In the genomic region with DNA sequence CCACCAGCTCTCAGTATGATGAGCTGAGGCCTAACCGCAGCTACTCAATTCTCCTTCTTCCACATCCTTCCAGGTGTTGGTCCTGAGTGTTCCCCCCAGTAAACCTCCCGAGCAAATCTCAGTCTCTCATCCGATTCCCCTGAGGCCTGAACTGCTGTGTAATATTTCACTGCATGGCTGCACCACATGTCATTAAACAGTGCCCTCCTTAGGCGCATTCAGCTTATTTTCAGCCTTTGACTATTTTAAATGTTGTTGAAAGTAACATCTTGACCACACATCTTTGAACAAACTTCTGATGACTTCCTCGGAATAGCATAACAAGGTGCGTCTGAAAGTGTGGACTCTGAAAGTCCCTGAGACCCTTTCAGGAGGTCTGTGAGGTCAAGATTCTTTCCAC, we compare ENCODE assay signal across 29 cellular contexts.
A peak's percentile ranks its signal among the peaks of the same experiment; 100 is the strongest.
DNase-seq lines count a peak whose midpoint lies in the region; ATAC-seq, FAIRE-seq and TF ChIP-seq lines count a peak whose summit lies in the region.
"Had no signal": no experiment of that assay in that cellular context is flagged by ENCODE, and none has a peak within 500 bp of the region (broad histone marks: within the 10 kb centered on the region; RNA-seq: fewer than 3 reads in every experiment).

No MANE protein-coding gene starts in this region.

- no peaks in the 10 kb centered on the region for H3K27me3 ChIP-seq in GM23338 (ENCODE audit: insufficient read depth)
- H3K27me3 ChIP-seq in H9 (ENCODE audit: insufficient read depth, low read length): no peaks in the 10 kb centered on the region
- no peaks in the 10 kb centered on the region for H3K27me3 ChIP-seq in bronchial epithelial cell (ENCODE audit: control insufficient read depth, insufficient read depth, low read length)
- peaks cover 0 to 7% (median 4%) of the 10 kb centered on the region in 3 donors for H3K27me3 ChIP-seq in sigmoid colon
- H3K27me3 ChIP-seq: BE2C, BLaER1 had no signal

- H2AFZ ChIP-seq in GM23338 (peak overlapping the region; percentile 18), H9 (ENCODE audit: low read length) (no peak overlapping the region)

- H3K27ac Mint-ChIP-seq in GM23338 (no peak overlapping the region), H9 (no peak overlapping the region)
- H3K27ac Mint-ChIP-seq: CD14-positive monocyte; CD4-positive, alpha-beta memory T cell; CD4-positive, CD25-positive, alpha-beta regulatory T cell; CD8-positive, alpha-beta memory T cell had no signal

- 0 out of 2 replicates have a peak, but pooled peaks cover 4% of the 10 kb centered on the region for H3K9me2 ChIP-seq in GM23338 (ENCODE audit: insufficient read depth)

- no peaks in the 10 kb centered on the region for H4K20me1 ChIP-seq in GM23338 (replicated peaks; ENCODE audit: insufficient read depth)
- no peaks in the 10 kb centered on the region for H4K20me1 ChIP-seq in H9 (ENCODE audit: control insufficient read depth, insufficient read depth, insufficient read length)
- H4K20me1 ChIP-seq: BLaER1 had no signal

- no peak overlapping the region for H4K8ac ChIP-seq in H9 (replicated peaks; ENCODE audit: insufficient read length, low read depth, low read length)

- no peak overlapping the region for H3K4ac ChIP-seq in H9 (ENCODE audit: low read depth, low read length)

- peaks cover 8% of the 10 kb centered on the region for H3K27me3 Mint-ChIP-seq in GM23338 (ENCODE audit: insufficient read depth, low read depth, poor library complexity)
- H3K27me3 Mint-ChIP-seq in H9 (ENCODE audit: low read depth): peaks cover 11% of the 10 kb centered on the region
- H3K27me3 Mint-ChIP-seq: CD4-positive, CD25-positive, alpha-beta regulatory T cell had no signal

- peak; percentile 62 for FAIRE-seq in bronchial epithelial cell (lab: Jason Lieb, UNC)
- FAIRE-seq: A204.1, GM12878, GM12892, GM18507 had no signal

- TF ChIP-seq EP300 in sigmoid colon (IDR thresholded peaks at IDR 0.05): no peak

- TF ChIP-seq POLR2A in sigmoid colon (IDR thresholded peaks at IDR 0.05): no peak

- no peaks in the 10 kb centered on the region for H3F3A ChIP-seq in GM23338 (replicated peaks; ENCODE audit: low read depth)

- TF ChIP-seq CTCF in GM23338 (conservative IDR thresholded peaks at IDR 0.05; ENCODE audit: low read depth in 2 of 2) (no peak), H9 (conservative IDR thresholded peaks at IDR 0.05) (no peak), bronchial epithelial cell (IDR thresholded peaks at IDR 0.05; ENCODE audit: insufficient read depth, low read length, severe bottlenecking) (no peak), sigmoid colon (IDR thresholded peaks at IDR 0.05) (no peak)

- DNase-seq in NCI-H82 (lab: John Stamatoyannopoulos, UW) (peak; percentile 9), NCI-H82 treated with DMSO at 0.1 percent for 48 hours (lab: John Stamatoyannopoulos, UW; ENCODE audit: unreplicated experiment) (no peak), GM23338 (ENCODE audit: low spot score) (no peak), H9 (no peak), bronchial epithelial cell (ENCODE audit: low read depth) (no peak), HCEC 1CT (no peak), sigmoid colon (no peak)
- DNase-seq: 8988T; ACHN; BE2C; C1 segment of cervical spinal cord; CD4-positive, alpha-beta memory T cell; CD4-positive, CD25-positive, alpha-beta regulatory T cell; CD8-positive, alpha-beta memory T cell; COR-L47; DMS 273 treated with DMSO at 0.1 percent for 48 hours; DMS153; DMS53; DMS79; DND-41; EL; GDM1 had no signal

- ATAC-seq in GM23338: no peak
- no peak for ATAC-seq in GM19324 (IDR thresholded peaks at IDR 0.05; ENCODE audit: low FRiP score, unreplicated experiment)
- ATAC-seq: GM12878 had no signal

- no peak overlapping the region for H3K9ac ChIP-seq in H9 (ENCODE audit: extremely low read depth, insufficient read length, low read length)
- H3K9ac ChIP-seq: BLaER1 had no signal

- no peak overlapping the region for H3K4me2 ChIP-seq in GM23338
- H3K4me2 ChIP-seq in H9 (ENCODE audit: insufficient read depth, insufficient read length, low read length): no peak overlapping the region
- H3K4me2 ChIP-seq: BLaER1 had no signal

- no peak overlapping the region for H3K23ac ChIP-seq in H9 (ENCODE audit: insufficient read length, low read depth, low read length)

- no peak overlapping the region for H2BK120ac ChIP-seq in H9 (ENCODE audit: low read depth, low read length, poor library complexity, severe bottlenecking)

- no peaks in the 10 kb centered on the region for H3K79me2 ChIP-seq in GM23338 (replicated peaks; ENCODE audit: insufficient read depth)
- H3K79me2 ChIP-seq in H9 (ENCODE audit: insufficient read depth, low read length): no peaks in the 10 kb centered on the region

- H3K79me1 ChIP-seq in H9 (ENCODE audit: insufficient read depth, low read depth, low read length, poor library complexity, severe bottlenecking): no peaks in the 10 kb centered on the region

- H2BK15ac ChIP-seq in H9 (ENCODE audit: low read depth, low read length): no peak overlapping the region

- H2BK20ac ChIP-seq in H9 (ENCODE audit: low read depth, low read length, poor library complexity, severe bottlenecking): no peak overlapping the region

- no peak overlapping the region for H2BK12ac ChIP-seq in H9 (ENCODE audit: insufficient read length, low read depth, low read length)

- no peak overlapping the region for H4K5ac ChIP-seq in H9 (ENCODE audit: insufficient read length, low read depth, low read length)

- no peaks in the 10 kb centered on the region for H3K23me2 ChIP-seq in H9 (ENCODE audit: insufficient read length, low read depth, low read length, poor library complexity, severe bottlenecking)

- no peak overlapping the region for H3K18ac ChIP-seq in H9 (ENCODE audit: insufficient read length, low read depth, low read length)

- H3K27ac ChIP-seq in GM23338 (ENCODE audit: low read depth) (no peak overlapping the region), H9 (ENCODE audit: insufficient read length, low read depth, low read length) (no peak overlapping the region), sigmoid colon (no peak overlapping the region)
- H3K27ac ChIP-seq: BLaER1 had no signal

- peak overlapping the region; percentile 66; the same call in 1 of the 2 replicates for H3K14ac ChIP-seq in H9 (ENCODE audit: insufficient read depth, low read length)

- H3K4me3 Mint-ChIP-seq in GM23338 (no peak overlapping the region), H9 (no peak overlapping the region)
- H3K4me3 Mint-ChIP-seq: CD14-positive monocyte; CD4-positive, alpha-beta memory T cell; CD4-positive, CD25-positive, alpha-beta regulatory T cell; CD8-positive, alpha-beta memory T cell had no signal

- H3K4me3 ChIP-seq in GM23338 (no peak overlapping the region), bronchial epithelial cell (ENCODE audit: low read depth, low read length) (no peak overlapping the region), sigmoid colon (no peak overlapping the region)
- H3K4me3 ChIP-seq: BLaER1, GM12878 had no signal

- no peak overlapping the region for H3T11ph ChIP-seq in H9 (ENCODE audit: low read length)

- H3K56ac ChIP-seq in H9 (ENCODE audit: insufficient read length, low read depth, low read length): no peak overlapping the region

- H2AK5ac ChIP-seq in H9 (ENCODE audit: insufficient read length, low read length): no peak overlapping the region

- H4K91ac ChIP-seq in H9 (ENCODE audit: insufficient read length, low read depth, low read length): no peak overlapping the region

- peaks cover 32% of the 10 kb centered on the region for H3K4me1 Mint-ChIP-seq in GM23338
- H3K4me1 Mint-ChIP-seq in H9: peaks cover 17 to 19% of the 10 kb centered on the region in 2 experiments
- H3K4me1 Mint-ChIP-seq: CD14-positive monocyte; CD4-positive, alpha-beta memory T cell; CD4-positive, CD25-positive, alpha-beta regulatory T cell; CD8-positive, alpha-beta memory T cell had no signal

- intact Hi-C loops in sigmoid colon (cut with DNase I): no loop called here

- no peak overlapping the region for H2BK5ac ChIP-seq in H9 (ENCODE audit: insufficient read length, low read length)

- H3K9me3 Mint-ChIP-seq in GM23338: no peaks in the 10 kb centered on the region
- no peaks in the 10 kb centered on the region for H3K9me3 Mint-ChIP-seq in H9

- no CpG with 5 or more reads among the region's 6 CpGs for WGBS in H9 (ENCODE audit: extremely low coverage, insufficient read length, low lambda C conversion rate)
- WGBS in sigmoid colon, 2 donors: 80 to 90% methylated on average over 6 of the region's 6 CpGs

- no peaks in the 10 kb centered on the region for H3K36me3 ChIP-seq in GM23338 (ENCODE audit: insufficient read depth)
- H3K36me3 ChIP-seq in bronchial epithelial cell (ENCODE audit: control insufficient read depth, insufficient read depth, low read length): no peaks in the 10 kb centered on the region
- no peaks in the 10 kb centered on the region for H3K36me3 ChIP-seq in sigmoid colon
- H3K36me3 ChIP-seq: BE2C, BLaER1 had no signal

- peaks cover 8% of the 10 kb centered on the region; the same call in 1 of the 2 replicates for H3K4me1 ChIP-seq in GM23338 (ENCODE audit: insufficient read depth)
- H3K4me1 ChIP-seq in H9 (ENCODE audit: insufficient read depth, low read length): peaks cover 3% of the 10 kb centered on the region; the same call in 1 of the 2 replicates
- no peaks in the 10 kb centered on the region for H3K4me1 ChIP-seq in sigmoid colon
- H3K4me1 ChIP-seq: BE2C, BLaER1 had no signal

- no peaks in the 10 kb centered on the region for H3K9me3 ChIP-seq in H9 (ENCODE audit: control insufficient read depth, low read depth, low read length)
- no peaks in the 10 kb centered on the region for H3K9me3 ChIP-seq in sigmoid colon
- H3K9me3 ChIP-seq: BE2C, BLaER1 had no signal

- no peaks in the 10 kb centered on the region for H3K36me3 Mint-ChIP-seq in GM23338 (ENCODE audit: low read depth)
- no peaks in the 10 kb centered on the region for H3K36me3 Mint-ChIP-seq in H9 (ENCODE audit: insufficient read depth in 1 of 3, low read depth in 3 of 3)
- H3K36me3 Mint-ChIP-seq: CD14-positive monocyte; CD4-positive, alpha-beta memory T cell; CD4-positive, CD25-positive, alpha-beta regulatory T cell; CD8-positive, alpha-beta memory T cell had no signal

TF ChIP-seq in GM23338, 12 proteins besides CTCF, POLR2A, EP300 and RAD21 (continues in another document):
- TF ChIP-seq ZNF114 (CRISPR knock-in tag; IDR thresholded peaks at IDR 0.05) (no peak), EZH2 (IDR thresholded peaks at IDR 0.05; ENCODE audit: low read depth, unreplicated experiment) (no peak), CREB1 (CRISPR knock-in tag; IDR thresholded peaks at IDR 0.05; ENCODE audit: low read depth) (no peak), ZNF331 (CRISPR knock-in tag; IDR thresholded peaks at IDR 0.05; ENCODE audit: low read depth) (no peak), JUNB (IDR thresholded peaks at IDR 0.05; ENCODE audit: unreplicated experiment) (no peak)
- TF ChIP-seq, protein P1, sequence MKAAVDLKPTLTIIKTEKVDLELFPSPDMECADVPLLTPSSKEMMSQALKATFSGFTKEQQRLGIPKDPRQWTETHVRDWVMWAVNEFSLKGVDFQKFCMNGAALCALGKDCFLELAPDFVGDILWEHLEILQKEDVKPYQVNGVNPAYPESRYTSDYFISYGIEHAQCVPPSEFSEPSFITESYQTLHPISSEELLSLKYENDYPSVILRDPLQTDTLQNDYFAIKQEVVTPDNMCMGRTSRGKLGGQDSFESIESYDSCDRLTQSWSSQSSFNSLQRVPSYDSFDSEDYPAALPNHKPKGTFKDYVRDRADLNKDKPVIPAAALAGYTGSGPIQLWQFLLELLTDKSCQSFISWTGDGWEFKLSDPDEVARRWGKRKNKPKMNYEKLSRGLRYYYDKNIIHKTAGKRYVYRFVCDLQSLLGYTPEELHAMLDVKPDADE (IDR thresholded peaks at IDR 0.05): no peak
